Comparison of ENCODE assay signal across 17 cellular contexts in genomic region chr12:52141306-52141705, GRCh38. TPM values are rescaled to one million over a fixed set of nuclear protein-coding genes. Genes with fewer than 3 reads are reported as not detected.
DNase-seq lines count a peak whose midpoint lies in the region; ATAC-seq and TF ChIP-seq lines count a peak whose summit lies in the region.
"Had no signal": no experiment of that assay in that cellular context is flagged by ENCODE, and none has a peak within 500 bp of the region (broad histone marks: within the 10 kb centered on the region; RNA-seq: fewer than 3 reads in every experiment).

No MANE protein-coding gene starts in this region.

- H3K4me1 ChIP-seq in GM23338 (ENCODE audit: insufficient read depth) = 0 out of 2 replicates have a peak, but pooled peaks cover 4% of the 10 kb centered on the region
- H3K4me1 ChIP-seq: parathyroid adenoma had no signal

- H4K20me1 ChIP-seq in GM23338 (replicated peaks; ENCODE audit: insufficient read depth) = no peaks in the 10 kb centered on the region

- ATAC-seq in GM23338 = peak; percentile 32
- no peak for ATAC-seq in stimulated activated naive CD8-positive, alpha-beta T cell treated with anti-CD3 and anti-CD28 coated beads, Interleukin-15, amount 100 ng/mL, for 72 hours
- ATAC-seq: left ventricle myocardium superior had no signal

- H3K27ac ChIP-seq in GM23338 (ENCODE audit: low read depth) = no peak overlapping the region
- H3K27ac ChIP-seq: epithelial cell of prostate, parathyroid adenoma, Peyer's patch, thyroid gland had no signal

- no peaks in the 10 kb centered on the region for H3F3A ChIP-seq in GM23338 (replicated peaks; ENCODE audit: low read depth)

- H2AFZ ChIP-seq in GM23338 = 0 out of 2 replicates have a peak overlapping the region, but pooled peaks have one; percentile 38
- H2AFZ ChIP-seq: parathyroid adenoma had no signal

- no peaks in the 10 kb centered on the region for H3K9me3 Mint-ChIP-seq in GM23338
- H3K9me3 Mint-ChIP-seq in stimulated activated naive CD8-positive, alpha-beta T cell treated with anti-CD3 and anti-CD28 coated beads, Interleukin-15, amount 100 ng/mL, for 72 hours = no peaks in the 10 kb centered on the region
- H3K9me3 Mint-ChIP-seq in activated T-helper 1 cell treated with anti-CD3 and anti-CD28 coated beads, Interleukin-12 subunit alpha, Interleukin-12 subunit beta, Interleukin-2, Interleukin-4 antibody, amounts not matched to agents 30 ng/mL and 10 ng/mL and 1 ng/mL, durations not matched to agents 14 hours and 24 hours and 36 hours = no peaks in the 10 kb centered on the region

- peak; percentile 79 for DNase-seq in GM23338 (ENCODE audit: low spot score)
- DNase-seq in NCI-H69 (lab: John Stamatoyannopoulos, UW) = peak; percentile 48
- DNase-seq in ecto neural progenitor cell (ENCODE audit: low spot score) = peak; percentile 51
- DNase-seq in retinal pigment epithelial cell (ENCODE audit: low read depth) = no peak
- DNase-seq in stimulated activated naive CD8-positive, alpha-beta T cell treated with anti-CD3 and anti-CD28 coated beads, Interleukin-15, amount 100 ng/mL, for 72 hours = no peak
- DNase-seq in activated T-helper 1 cell treated with anti-CD3 and anti-CD28 coated beads, Interleukin-12 subunit alpha, Interleukin-12 subunit beta, Interleukin-2, Interleukin-4 antibody, amounts not matched to agents 30 ng/mL and 10 ng/mL and 1 ng/mL, durations not matched to agents 14 hours and 24 hours and 36 hours (ENCODE audit: low spot score) = no peak
- no peak for DNase-seq in MG63
- DNase-seq: activated CD4-positive, alpha-beta T cell treated with anti-CD3 and anti-CD28 coated beads for 48 hours; C1 segment of cervical spinal cord; DMS79; foreskin melanocyte; left ventricle myocardium superior; NCI-H1092 treated with DMSO at 0.1 percent for 48 hours; Peyer's patch; thyroid gland had no signal

- peak; percentile 47 to 52; a peak in 3 of 4 replicates for TF ChIP-seq CTCF in GM23338 (conservative IDR thresholded peaks at IDR 0.05; ENCODE audit: low read depth in 2 of 2)
- peak; percentile 24 for TF ChIP-seq CTCF in retinal pigment epithelial cell (conservative IDR thresholded peaks at IDR 0.05; ENCODE audit: low read depth, low read length)

- H3K4me3 ChIP-seq in GM23338 = no peak overlapping the region
- no peak overlapping the region for H3K4me3 ChIP-seq in retinal pigment epithelial cell (ENCODE audit: low read length)
- no peak overlapping the region for H3K4me3 ChIP-seq in MG63
- H3K4me3 ChIP-seq: Peyer's patch, thyroid gland had no signal

- H3K9me2 ChIP-seq in GM23338 (ENCODE audit: insufficient read depth) = no peaks in the 10 kb centered on the region

- peaks cover 13% of the 10 kb centered on the region for H3K27me3 Mint-ChIP-seq in GM23338 (ENCODE audit: insufficient read depth, low read depth, poor library complexity)
- peaks cover 10% of the 10 kb centered on the region for H3K27me3 Mint-ChIP-seq in stimulated activated naive CD8-positive, alpha-beta T cell treated with anti-CD3 and anti-CD28 coated beads, Interleukin-15, amount 100 ng/mL, for 72 hours
- H3K27me3 Mint-ChIP-seq in activated T-helper 1 cell treated with anti-CD3 and anti-CD28 coated beads, Interleukin-12 subunit alpha, Interleukin-12 subunit beta, Interleukin-2, Interleukin-4 antibody, amounts not matched to agents 30 ng/mL and 10 ng/mL and 1 ng/mL, durations not matched to agents 14 hours and 24 hours and 36 hours (ENCODE audit: insufficient read depth) = peaks cover 22% of the 10 kb centered on the region

- H3K27me3 ChIP-seq in GM23338 (ENCODE audit: insufficient read depth) = no peaks in the 10 kb centered on the region
- no peaks in the 10 kb centered on the region for H3K27me3 ChIP-seq in MG63
- H3K27me3 ChIP-seq: Peyer's patch, thyroid gland had no signal

- H3K9me3 ChIP-seq in MG63 = no peaks in the 10 kb centered on the region
- H3K9me3 ChIP-seq: Peyer's patch, thyroid gland had no signal

- no peak overlapping the region for H3K27ac Mint-ChIP-seq in GM23338
- H3K27ac Mint-ChIP-seq in stimulated activated naive CD8-positive, alpha-beta T cell treated with anti-CD3 and anti-CD28 coated beads, Interleukin-15, amount 100 ng/mL, for 72 hours = no peak overlapping the region
- H3K27ac Mint-ChIP-seq in activated T-helper 1 cell treated with anti-CD3 and anti-CD28 coated beads, Interleukin-12 subunit alpha, Interleukin-12 subunit beta, Interleukin-2, Interleukin-4 antibody, amounts not matched to agents 30 ng/mL and 10 ng/mL and 1 ng/mL, durations not matched to agents 14 hours and 24 hours and 36 hours = no peak overlapping the region

- H3K36me3 Mint-ChIP-seq in GM23338 (ENCODE audit: low read depth) = no peaks in the 10 kb centered on the region
- no peaks in the 10 kb centered on the region for H3K36me3 Mint-ChIP-seq in activated T-helper 1 cell treated with anti-CD3 and anti-CD28 coated beads, Interleukin-12 subunit alpha, Interleukin-12 subunit beta, Interleukin-2, Interleukin-4 antibody, amounts not matched to agents 30 ng/mL and 10 ng/mL and 1 ng/mL, durations not matched to agents 14 hours and 24 hours and 36 hours (ENCODE audit: low read depth)

- no peaks in the 10 kb centered on the region for H3K79me2 ChIP-seq in GM23338 (replicated peaks; ENCODE audit: insufficient read depth)
- H3K79me2 ChIP-seq: parathyroid adenoma had no signal

- intact Hi-C loops in activated T-helper 1 cell treated with anti-CD3 and anti-CD28 coated beads, Interleukin-12 subunit alpha, Interleukin-12 subunit beta, Interleukin-2, Interleukin-4 antibody, amounts not matched to agents 30 ng/mL and 10 ng/mL and 1 ng/mL, durations not matched to agents 14 hours and 24 hours and 36 hours (cut with micrococcal nuclease) = no loop called here

- peaks cover 37% of the 10 kb centered on the region for H3K4me1 Mint-ChIP-seq in GM23338
- H3K4me1 Mint-ChIP-seq in stimulated activated naive CD8-positive, alpha-beta T cell treated with anti-CD3 and anti-CD28 coated beads, Interleukin-15, amount 100 ng/mL, for 72 hours = no peaks in the 10 kb centered on the region
- no peaks in the 10 kb centered on the region for H3K4me1 Mint-ChIP-seq in activated T-helper 1 cell treated with anti-CD3 and anti-CD28 coated beads, Interleukin-12 subunit alpha, Interleukin-12 subunit beta, Interleukin-2, Interleukin-4 antibody, amounts not matched to agents 30 ng/mL and 10 ng/mL and 1 ng/mL, durations not matched to agents 14 hours and 24 hours and 36 hours (ENCODE audit: low read depth)

- no peak overlapping the region for H3K4me3 Mint-ChIP-seq in GM23338
- no peak overlapping the region for H3K4me3 Mint-ChIP-seq in stimulated activated naive CD8-positive, alpha-beta T cell treated with anti-CD3 and anti-CD28 coated beads, Interleukin-15, amount 100 ng/mL, for 72 hours
- no peak overlapping the region for H3K4me3 Mint-ChIP-seq in activated T-helper 1 cell treated with anti-CD3 and anti-CD28 coated beads, Interleukin-12 subunit alpha, Interleukin-12 subunit beta, Interleukin-2, Interleukin-4 antibody, amounts not matched to agents 30 ng/mL and 10 ng/mL and 1 ng/mL, durations not matched to agents 14 hours and 24 hours and 36 hours

- H3K4me2 ChIP-seq in GM23338 = no peak overlapping the region

- H3K36me3 ChIP-seq in GM23338 (ENCODE audit: insufficient read depth) (no peaks in the 10 kb centered on the region), MG63 (no peaks in the 10 kb centered on the region)
- H3K36me3 ChIP-seq: Peyer's patch, thyroid gland had no signal

RNA-seq across cellular contexts. Expression of gene KRT80, which starts 50.5 kb away (rescaled TPM):
- not detected in 2 replicates for total RNA-seq in GM23338 (2014; rRNA removed; shearing (Covaris generic))
- not detected in 2 replicates for polyA plus RNA-seq in GM23338 (2016; fragmentation: Nextera tagmentation; extraction: Ambion mirVana)
- not detected in 2 replicates for total RNA-seq in activated T-helper 1 cell treated with anti-CD3 and anti-CD28 coated beads, Interleukin-12 subunit alpha, Interleukin-12 subunit beta, Interleukin-2, Interleukin-4 antibody, amounts not matched to agents 30 ng/mL and 10 ng/mL and 1 ng/mL, durations not matched to agents 14 hours and 24 hours and 36 hours
- 12.0 and 18.2 TPM in 2 replicates for total RNA-seq in MG63 (2014; rRNA removed; shearing (Covaris generic); ENCODE audit: low replicate concordance)
- total RNA-seq: left ventricle myocardium superior had no signal

Comparison
In these comparisons a context has a peak if more than half of its experiments do, and no peak if none do; other contexts are left out.
1. DNase-seq: peak in GM23338 (single experiment), NCI-H69 (single experiment) and ecto neural progenitor cell (single experiment); none in retinal pigment epithelial cell (single experiment), stimulated activated naive CD8-positive, alpha-beta T cell treated with anti-CD3 and anti-CD28 coated beads, Interleukin-15, amount 100 ng/mL, for 72 hours (0 of 2), activated T-helper 1 cell treated with anti-CD3 and anti-CD28 coated beads, Interleukin-12 subunit alpha, Interleukin-12 subunit beta, Interleukin-2, Interleukin-4 antibody, amounts not matched to agents 30 ng/mL and 10 ng/mL and 1 ng/mL, durations not matched to agents 14 hours and 24 hours and 36 hours (single experiment) and MG63 (single experiment).
2. RNA of gene KRT80, which starts 50.5 kb away (total RNA-seq): 12.0 to 18.2 TPM in MG63; not detected in GM23338 and not detected in activated T-helper 1 cell treated with anti-CD3 and anti-CD28 coated beads, Interleukin-12 subunit alpha, Interleukin-12 subunit beta, Interleukin-2, Interleukin-4 antibody, amounts not matched to agents 30 ng/mL and 10 ng/mL and 1 ng/mL, durations not matched to agents 14 hours and 24 hours and 36 hours; every median in the first group is over 10 times any median in the second.